22 cellular contexts compared by ENCODE assay signal in genomic region chr18:62578980-62579511, GRCh38. TPM values are rescaled to one million over a fixed set of nuclear protein-coding genes. Genes with fewer than 3 reads are reported as not detected.
A peak's percentile ranks its signal among the peaks of the same experiment; 100 is the strongest.
DNase-seq lines count a peak whose midpoint lies in the region; ATAC-seq, FAIRE-seq and TF ChIP-seq lines count a peak whose summit lies in the region.
"Had no signal": no experiment of that assay in that cellular context is flagged by ENCODE, and none has a peak within 500 bp of the region (broad histone marks: within the 10 kb centered on the region; RNA-seq: fewer than 3 reads in every experiment).

No MANE protein-coding gene starts in this region.

- no peaks in the 10 kb centered on the region for H3K27me3 Mint-ChIP-seq in activated CD4-positive, alpha-beta T cell treated with anti-CD3 and anti-CD28 coated beads for 36 hours

- ATAC-seq in activated CD4-positive, alpha-beta T cell treated with anti-CD3 and anti-CD28 coated beads for 36 hours: no peak
- ATAC-seq in mucosa of descending colon (peak; percentile 64), pancreas (no peak), GM18520 (IDR thresholded peaks at IDR 0.05; ENCODE audit: unreplicated experiment) (no peak)
- ATAC-seq: CD8-positive, alpha-beta T cell had no signal

- H3K27me3 ChIP-seq in pancreas: no peaks in the 10 kb centered on the region

- H3K4me3 ChIP-seq in mucosa of descending colon: no peak overlapping the region
- H3K4me3 ChIP-seq in pancreas: no peak overlapping the region
- H3K4me3 ChIP-seq: GM23248 had no signal

- no peak for TF ChIP-seq CTCF in mucosa of descending colon (IDR thresholded peaks at IDR 0.05)
- TF ChIP-seq CTCF in pancreas (IDR thresholded peaks at IDR 0.05): no peak

- DNase-seq in activated CD4-positive, alpha-beta T cell treated with anti-CD3 and anti-CD28 coated beads for 36 hours: no peak
- no peak for DNase-seq in activated CD4-positive, alpha-beta T cell treated with anti-CD3 and anti-CD28 coated beads, Interleukin-2, amount 50 U/mL, for 1 hour
- DNase-seq in dermis blood vessel endothelial cell: peak; percentile 50
- no peak for DNase-seq in mucosa of descending colon
- no peak for DNase-seq in posterior cingulate gyrus
- no peak for DNase-seq in pancreas
- no peak for DNase-seq in NCI-H2171 (lab: John Stamatoyannopoulos, UW)
- DNase-seq: AML-193; C1 segment of cervical spinal cord; Calu3; CD8-positive, alpha-beta T cell; GM23248; H9; KBM-7; NCI-H1092; NCI-H146; NCI-H2029; NCI-H345; NCI-H524; OCI-M1; Right ventricle myocardium superior had no signal

- FAIRE-seq in pancreas (lab: Jason Lieb, UNC): no peak

- H3K4me1 ChIP-seq in mucosa of descending colon (ENCODE audit: low read depth): no peaks in the 10 kb centered on the region
- H3K4me1 ChIP-seq in pancreas: no peaks in the 10 kb centered on the region

- CTCF ChIA-PET in activated CD4-positive, alpha-beta T cell treated with anti-CD3 and anti-CD28 coated beads for 36 hours (lab: Charles Lee): interaction anchor here (0.9 to 1.9 kb wide), 4 partner anchors 14 to 336 kb away, joined by 3 to 5 read pairs (median 3); no protein-coding TSS in a partner anchor

- no peak overlapping the region for H3K4me3 Mint-ChIP-seq in activated CD4-positive, alpha-beta T cell treated with anti-CD3 and anti-CD28 coated beads for 36 hours
- H3K4me3 Mint-ChIP-seq: CD8-positive, alpha-beta T cell; H9 had no signal

- H3K36me3 ChIP-seq in mucosa of descending colon (ENCODE audit: low read depth) (no peaks in the 10 kb centered on the region), pancreas (peaks cover 0 to 20% (median 10%) of the 10 kb centered on the region in 3 donors)

- intact Hi-C loops in activated CD4-positive, alpha-beta T cell treated with anti-CD3 and anti-CD28 coated beads for 36 hours (cut with DNase I, micrococcal nuclease): no loop called here
- intact Hi-C loops in mucosa of descending colon (cut with DNase I, micrococcal nuclease): no loop called here
- intact Hi-C loops in posterior cingulate gyrus (cut with DNase I): no loop called here
- intact Hi-C loops in pancreas (cut with DNase I): no loop called here

- peaks cover 44% of the 10 kb centered on the region for H3K36me3 Mint-ChIP-seq in activated CD4-positive, alpha-beta T cell treated with anti-CD3 and anti-CD28 coated beads for 36 hours (ENCODE audit: low read depth)

- POLR2A ChIA-PET in activated CD4-positive, alpha-beta T cell treated with anti-CD3 and anti-CD28 coated beads for 36 hours (lab: Charles Lee): no interaction called here

- H3K9me3 ChIP-seq in mucosa of descending colon (no peaks in the 10 kb centered on the region), pancreas (no peaks in the 10 kb centered on the region)

- peak overlapping the region; percentile 52 for H3K27ac Mint-ChIP-seq in activated CD4-positive, alpha-beta T cell treated with anti-CD3 and anti-CD28 coated beads for 36 hours
- H3K27ac Mint-ChIP-seq: CD8-positive, alpha-beta T cell had no signal

- WGBS in pancreas, 2 donors: 68% methylated on average over 13 of the region's 13 CpGs

- H3K27ac ChIP-seq in pancreas: no peak overlapping the region
- H3K27ac ChIP-seq: GM23248 had no signal

- peaks cover 27% of the 10 kb centered on the region for H3K4me1 Mint-ChIP-seq in activated CD4-positive, alpha-beta T cell treated with anti-CD3 and anti-CD28 coated beads for 36 hours

- H3K9me3 Mint-ChIP-seq in activated CD4-positive, alpha-beta T cell treated with anti-CD3 and anti-CD28 coated beads for 36 hours (ENCODE audit: low read depth): no peaks in the 10 kb centered on the region
- H3K9me3 Mint-ChIP-seq: CD8-positive, alpha-beta T cell; H9 had no signal

RNA-seq across cellular contexts. Expression of gene ZCCHC2, which starts 56.2 kb away (rescaled TPM):
- total RNA-seq in activated CD4-positive, alpha-beta T cell treated with anti-CD3 and anti-CD28 coated beads for 36 hours: 10 to 100 TPM; 26.1 to 40.1 TPM
- 26.3 and 29.8 TPM in 2 replicates for total RNA-seq in dermis blood vessel endothelial cell
- total RNA-seq in mucosa of descending colon: 10 to 100 TPM; 22.2 to 27.5 (median 26.0) TPM
- 10 to 100 TPM in 1 of 6 donors, 1 to 10 TPM in 5; 7.4 to 14.2 (median 8.3) TPM for total RNA-seq in pancreas
- polyA plus RNA-seq in pancreas: 1 to 10 TPM; 4.1 to 6.0 TPM
